8 cellular contexts compared by ENCODE assay signal in the genomic region with DNA sequence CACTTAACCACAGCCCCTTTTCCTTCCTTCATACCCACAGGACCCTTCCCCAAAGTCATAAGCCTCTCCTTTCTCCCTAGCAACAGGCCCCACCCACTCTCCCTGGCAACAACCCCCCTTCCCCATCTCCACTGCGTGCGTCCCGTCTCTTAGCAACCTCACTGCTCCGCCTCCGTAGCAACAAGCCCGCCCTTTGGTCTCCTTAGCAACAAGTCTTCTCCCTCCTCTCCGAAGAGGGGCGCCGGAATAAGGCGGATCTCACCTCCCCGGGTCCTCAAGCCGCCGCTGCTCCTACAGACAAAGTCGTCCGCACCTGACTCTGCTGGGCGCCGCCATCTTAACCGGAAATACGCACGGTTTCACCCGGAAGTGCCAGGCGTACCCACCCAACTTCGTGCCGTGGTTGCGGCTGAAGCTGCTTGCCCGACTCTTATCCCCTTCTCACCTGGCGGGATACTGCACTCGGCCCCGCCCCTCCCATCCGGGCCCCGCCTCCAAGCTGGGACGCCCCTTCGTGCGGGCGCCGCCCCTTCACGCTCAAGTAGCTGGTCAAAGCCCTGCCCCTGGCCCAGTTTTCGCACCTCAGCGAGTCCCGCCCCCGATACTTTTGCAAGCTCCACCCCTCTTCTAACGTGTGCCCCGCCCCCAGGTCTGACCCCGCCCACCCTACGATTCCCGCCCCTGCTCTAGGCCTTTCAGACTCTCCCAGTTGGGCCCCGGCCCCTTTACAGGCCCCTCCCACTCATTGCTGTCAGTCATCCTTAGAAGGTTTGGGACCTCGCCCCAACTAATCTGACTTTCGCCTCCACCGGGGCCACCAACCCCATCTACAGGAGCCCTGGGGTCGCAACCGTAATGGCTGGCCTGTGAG. TPM values are rescaled to one million over a fixed set of nuclear protein-coding genes. Genes with fewer than 3 reads are reported as not detected.
A peak's percentile ranks its signal among the peaks of the same experiment; 100 is the strongest.
DNase-seq lines count a peak whose midpoint lies in the region; ATAC-seq and TF ChIP-seq lines count a peak whose summit lies in the region.

A gene with protein sequence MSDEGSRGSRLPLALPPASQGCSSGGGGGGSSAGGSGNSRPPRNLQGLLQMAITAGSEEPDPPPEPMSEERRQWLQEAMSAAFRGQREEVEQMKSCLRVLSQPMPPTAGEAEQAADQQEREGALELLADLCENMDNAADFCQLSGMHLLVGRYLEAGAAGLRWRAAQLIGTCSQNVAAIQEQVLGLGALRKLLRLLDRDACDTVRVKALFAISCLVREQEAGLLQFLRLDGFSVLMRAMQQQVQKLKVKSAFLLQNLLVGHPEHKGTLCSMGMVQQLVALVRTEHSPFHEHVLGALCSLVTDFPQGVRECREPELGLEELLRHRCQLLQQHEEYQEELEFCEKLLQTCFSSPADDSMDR (minus strand): TSS at position 338 of the 871 bp plus-strand sequence. CDS start 502 bp downstream, outside the sequence.

- H2AFZ ChIP-seq in trophoblast cell (ENCODE audit: insufficient read depth, low read length, poor library complexity), result peak within 1 kb of the TSS; percentile 28

- peak within 1 kb of the TSS; percentile 22 for H4K12ac ChIP-seq in trophoblast cell (ENCODE audit: low read depth, low read length)

- H3K27ac ChIP-seq in trophoblast cell (ENCODE audit: low read depth, low read length), result no peak within 1 kb of the TSS

- peaks cover 25% of the 10 kb centered on the region for H3K4me1 Mint-ChIP-seq in type B pancreatic cell (ENCODE audit: unreplicated experiment)

- peak within 1 kb of the TSS; percentile 25 for H3K4ac ChIP-seq in trophoblast cell (ENCODE audit: low read depth, low read length)

- H3K18ac ChIP-seq in trophoblast cell (ENCODE audit: low read length), result no peak within 1 kb of the TSS

- no peak for TF ChIP-seq CTCF in type B pancreatic cell (conservative IDR thresholded peaks at IDR 0.05)

- TF ChIP-seq POLR2A in GM10847 (IDR thresholded peaks at IDR 0.05; ENCODE audit: extremely low read depth, insufficient read length), result peak; percentile 52

- H3K36me3 ChIP-seq in adipocyte (ENCODE audit: control insufficient read depth, insufficient read depth, low read length, severe bottlenecking) (peaks cover 4% of the 10 kb centered on the region), trophoblast cell (ENCODE audit: control insufficient read depth in 1 of 2, insufficient read depth in 2 of 2, low read length in 2 of 2) (peaks cover 10 to 12% of the 10 kb centered on the region in 2 experiments)

- no CpG with 5 or more reads among the region's 52 CpGs for WGBS in trophoblast cell (ENCODE audit: extremely low coverage, insufficient coverage, insufficient read length)

- peak within 1 kb of the TSS; percentile 99 for H3K4me3 Mint-ChIP-seq in type B pancreatic cell

- H2BK5ac ChIP-seq in trophoblast cell (ENCODE audit: low read depth, low read length, poor library complexity), result no peak within 1 kb of the TSS

- H3K9ac ChIP-seq in adipocyte (ENCODE audit: low read length) (peak within 1 kb of the TSS; percentile 84), trophoblast cell (ENCODE audit: low read length) (peak within 1 kb of the TSS; percentile 62)

- H2AK5ac ChIP-seq in trophoblast cell (ENCODE audit: low read length), result no peak within 1 kb of the TSS

- H3K14ac ChIP-seq in trophoblast cell (ENCODE audit: low read length), result peak within 1 kb of the TSS; percentile 29

- H3K4me3 ChIP-seq in adipocyte (ENCODE audit: low read length) (peak within 1 kb of the TSS; percentile 92), trophoblast cell (ENCODE audit: low read depth, low read length) (peak within 1 kb of the TSS; percentile 92)

- H3K4me1 ChIP-seq in adipocyte (ENCODE audit: control insufficient read depth, insufficient read depth, low read length) (peaks cover 19% of the 10 kb centered on the region), trophoblast cell (ENCODE audit: control insufficient read depth in 1 of 2, insufficient read depth in 2 of 2, low read length in 2 of 2) (peaks cover 3 to 9% of the 10 kb centered on the region in 2 experiments)

- no peak within 1 kb of the TSS for H3K23ac ChIP-seq in trophoblast cell (ENCODE audit: low read length)

- H3K4me2 ChIP-seq in trophoblast cell (ENCODE audit: low read length), result peak within 1 kb of the TSS; percentile 64

- H3K27me3 ChIP-seq in adipocyte (replicated peaks; ENCODE audit: control insufficient read depth, insufficient read depth, low read length) (no peaks in the 10 kb centered on the region), trophoblast cell (ENCODE audit: insufficient read depth, low read length) (no peaks in the 10 kb centered on the region)

- no peaks in the 10 kb centered on the region for H3K79me2 ChIP-seq in trophoblast cell (ENCODE audit: control insufficient read depth, insufficient read depth, low read length, poor library complexity)

- intact Hi-C loops in cardiac septum (cut with DNase I), result loop anchor here (1.0 kb wide), 1 partner anchor 21 kb away; the partner anchor contains the start of gene PPP6R1

- peak within 1 kb of the TSS; percentile 16 for H2BK12ac ChIP-seq in trophoblast cell (ENCODE audit: low read length)

- H3K9me3 ChIP-seq in adipocyte (ENCODE audit: control insufficient read depth, low read length), result no peaks in the 10 kb centered on the region
- H3K9me3 ChIP-seq in trophoblast cell (ENCODE audit: insufficient read depth, low read depth, low read length), result no peaks in the 10 kb centered on the region

- H3K27ac Mint-ChIP-seq in type B pancreatic cell, result peak within 1 kb of the TSS; percentile 99

- H2BK120ac ChIP-seq in trophoblast cell (ENCODE audit: insufficient read depth, low read length, poor library complexity), result no peak within 1 kb of the TSS

- no peaks in the 10 kb centered on the region for H3K27me3 Mint-ChIP-seq in type B pancreatic cell

- peaks cover 7% of the 10 kb centered on the region for H3K36me3 Mint-ChIP-seq in type B pancreatic cell

- peak within 1 kb of the TSS; percentile 82 for H4K8ac ChIP-seq in trophoblast cell (ENCODE audit: low read depth, low read length)

- H3K9me3 Mint-ChIP-seq in type B pancreatic cell, result no peaks in the 10 kb centered on the region

- peak; percentile 99 for DNase-seq in NCI-H1436 (lab: John Stamatoyannopoulos, UW)
- DNase-seq in T follicular helper cell (ENCODE audit: low read depth), result peak; percentile 91
- DNase-seq in adipocyte (ENCODE audit: low read depth), result peak; percentile 93
- DNase-seq in cardiac septum (ENCODE audit: low spot score), result peak; percentile 94
- DNase-seq in trophoblast cell, result peak; percentile 91 to 94
- peak; percentile 97 for DNase-seq in type B pancreatic cell (ENCODE audit: extremely low spot score, unreplicated experiment)

- H3K79me1 ChIP-seq in trophoblast cell (ENCODE audit: low read length), result peaks cover 3% of the 10 kb centered on the region

- peak within 1 kb of the TSS; percentile 21 for H4K91ac ChIP-seq in trophoblast cell (ENCODE audit: low read depth, low read length)

- ATAC-seq in HG02763 (IDR thresholded peaks at IDR 0.05; ENCODE audit: unreplicated experiment), result peak; percentile 68

RNA-seq across cellular contexts. Expression of the gene that starts here (rescaled TPM):
- total RNA-seq in cardiac septum (24.6 TPM), type B pancreatic cell (ENCODE audit: low replicate concordance) (37.8 and 50.7 TPM in 2 replicates)
- polyA plus RNA-seq in trophoblast cell (2013), result 24.4 TPM in 2 replicates
